ENCODE assay signal across 8 cellular contexts in genomic region chr18:12838178-12838634, GRCh38. TPM values are rescaled to one million over a fixed set of nuclear protein-coding genes. Genes with fewer than 3 reads are reported as not detected.
A peak's percentile ranks its signal among the peaks of the same experiment; 100 is the strongest.
DNase-seq lines count a peak whose midpoint lies in the region; ATAC-seq, FAIRE-seq and TF ChIP-seq lines count a peak whose summit lies in the region.

No MANE protein-coding gene starts in this region.

- H3K27ac ChIP-seq in body of pancreas (peak overlapping the region; percentile 78 to 98 (median 85)), HepG2 (ENCODE audit: extremely low read length, insufficient read depth, low read length) (peak overlapping the region; percentile 85)

- H3K4me3 ChIP-seq in body of pancreas = no peak overlapping the region
- peak overlapping the region in 2 of 3 experiments; percentile 23 to 37; a peak in 4 of 6 replicates for H3K4me3 ChIP-seq in HepG2 (replicated peaks in 1 of 3; ENCODE audit: insufficient read depth in 1 of 3, low read depth in 2 of 3, low read length in 3 of 3)

- H3K36me3 ChIP-seq in body of pancreas (replicated peaks in 1 of 2; ENCODE audit: insufficient read depth in 1 of 2, low read depth in 2 of 2) (no peaks in the 10 kb centered on the region), HepG2 (replicated peaks in 1 of 2; ENCODE audit: control insufficient read depth in 1 of 2, insufficient read depth in 2 of 2, low read length in 2 of 2) (peaks cover 7 to 26% of the 10 kb centered on the region in 2 experiments)

- H4K20me1 ChIP-seq in HepG2 (ENCODE audit: insufficient read depth, low read length) = no peaks in the 10 kb centered on the region

- H3K4me2 ChIP-seq in HepG2 (ENCODE audit: low read depth, low read length) = peak overlapping the region; percentile 71

- CTCF ChIA-PET in HepG2 (lab: Yijun Ruan, JAX; ENCODE audit: low intra/inter-chr PET ratio, low total read pairs) = no interaction called here

- in situ Hi-C loops in HepG2 (cut with HindIII; ENCODE audit: extremely low pct_ligation_motif_present, low pct_unique_long_range_greater_than_20kb) = no loop called here

- no peak for TF ChIP-seq RAD21 in HepG2 (CRISPR knock-in tag; IDR thresholded peaks at IDR 0.05)

- peak overlapping the region; percentile 31 for H2AFZ ChIP-seq in HepG2 (ENCODE audit: low read length)

- POLR2A ChIA-PET in HepG2 (lab: Yijun Ruan, JAX) = interaction anchor here (0.8 to 1.5 kb wide), 2 partner anchors 45 to 461 kb away, joined by 3 to 12 read pairs; partner anchors contain the start of gene PTPN2

- 9 to 11% methylated on average over 4 of the region's 4 CpGs for WGBS in body of pancreas, 2 donors
- 15% methylated on average over 4 of the region's 4 CpGs for WGBS in HepG2 (ENCODE audit: low lambda C conversion rate)

- intact Hi-C loops in body of pancreas (cut with DNase I) (no loop called here), HepG2 (cut with micrococcal nuclease; ENCODE audit: unreplicated experiment) (loop anchor here (1.0 to 10.0 kb wide), 2 partner anchors 53 to 108 kb away; no protein-coding TSS in a partner anchor)

- peaks cover 12% of the 10 kb centered on the region for H3K79me2 ChIP-seq in HepG2 (ENCODE audit: insufficient read depth, low read length)

- no peak for TF ChIP-seq CTCF in body of pancreas (IDR thresholded peaks at IDR 0.05)
- no peak for TF ChIP-seq CTCF in HepG2 (CRISPR knock-in tag; IDR thresholded peaks at IDR 0.05)

- TF ChIP-seq POLR2A in body of pancreas (IDR thresholded peaks at IDR 0.05) (peak; percentile 18 to 76 (median 68)), HepG2 (IDR thresholded peaks at IDR 0.05; ENCODE audit: insufficient read depth in 1 of 2, low read depth in 2 of 2, low read length in 2 of 2) (no peak)

- H3K9me3 ChIP-seq in body of pancreas (no peaks in the 10 kb centered on the region), HepG2 (ENCODE audit: low read length) (no peaks in the 10 kb centered on the region)

- H3K27me3 ChIP-seq in body of pancreas (no peaks in the 10 kb centered on the region), HepG2 (ENCODE audit: control insufficient read depth in 1 of 2, insufficient read depth in 2 of 2, low read length in 2 of 2) (no peaks in the 10 kb centered on the region)

- H3K4me1 ChIP-seq in body of pancreas (peaks cover 37% of the 10 kb centered on the region), HepG2 (ENCODE audit: insufficient read depth, low read length) (peaks cover 24% of the 10 kb centered on the region)

- DNase-seq in NOMO-1 (lab: John Stamatoyannopoulos, UW; ENCODE audit: unreplicated experiment in 2 of 2) (peak; percentile 60 to 85), body of pancreas (peak; percentile 74 to 92 (median 80)), HepG2 (ENCODE audit: low spot score) (peak; percentile 90), ureter (ENCODE audit: low spot score) (peak; percentile 65), NK-92 (lab: John Stamatoyannopoulos, UW; ENCODE audit: unreplicated experiment) (no peak)

- H3K9ac ChIP-seq in HepG2 (ENCODE audit: insufficient read depth, low read depth, low read length) = peak overlapping the region; percentile 55

- ATAC-seq in GM18498 (IDR thresholded peaks at IDR 0.05; ENCODE audit: unreplicated experiment) = peak; percentile 37
- peak; percentile 97 for ATAC-seq in body of pancreas
- ATAC-seq in HepG2 = peak; percentile 98
- no peak for ATAC-seq in HG03159 (IDR thresholded peaks at IDR 0.05; ENCODE audit: unreplicated experiment)
- ATAC-seq in GM21825 (IDR thresholded peaks at IDR 0.05; ENCODE audit: unreplicated experiment) = no peak

- TF ChIP-seq EP300 in HepG2 (IDR thresholded peaks at IDR 0.05; ENCODE audit: low read depth in 2 of 2, low read length in 2 of 2) (peak; percentile 22 to 69; a peak in 2 of 4 replicates), HepG2 (CRISPR knock-in tag; IDR thresholded peaks at IDR 0.05; ENCODE audit: borderline replicate concordance) (no peak)

- FAIRE-seq in HepG2 (lab: Jason Lieb, UNC) = peak; percentile 55

- BruUV-seq in HepG2 (replicated peaks; lab: Mats Ljungman, UMichigan) = no TSS peak

TF ChIP-seq in HepG2, 621 proteins besides CTCF, POLR2A, EP300 and RAD21 (continues in another document):
- TF ChIP-seq TEAD3 (CRISPR knock-in tag; optimal IDR thresholded peaks at IDR 0.05; ENCODE audit: borderline replicate concordance) = peak; percentile 73
- no peak for TF ChIP-seq ZSCAN31 (CRISPR knock-in tag; IDR thresholded peaks at IDR 0.05; ENCODE audit: low read depth)
- no peak; the same call in 1 of the 2 replicates for TF ChIP-seq ZBTB37 (CRISPR knock-in tag; IDR thresholded peaks at IDR 0.05)
- TF ChIP-seq ARID3A (IDR thresholded peaks at IDR 0.05; ENCODE audit: low read depth, low read length) = peak; percentile 66
- 0 out of 2 replicates have a peak, but pooled peaks have one; percentile 38 for TF ChIP-seq RXRB (CRISPR knock-in tag; IDR thresholded peaks at IDR 0.05; ENCODE audit: borderline replicate concordance)

RNA-seq across cellular contexts. Expression of gene PTPN2, which starts 45.8 kb away (rescaled TPM):
- 10 to 100 TPM; 22.7 to 34.2 TPM for total RNA-seq in body of pancreas
- total RNA-seq in HepG2 (2016; rRNA removed; fragmentation: Illumina TruSeq; extraction: Trizol) = 41.5 and 50.4 TPM in 2 replicates
- total RNA-seq in HepG2 (2016; cell fraction: cytosol; rRNA removed; fragmentation: Illumina TruSeq; extraction: Trizol; ENCODE audit: low read depth) = 49.3 and 52.6 TPM in 2 replicates
- total RNA-seq in HepG2 (2016; cell fraction: insoluble cytoplasmic fraction; rRNA removed; fragmentation: Illumina TruSeq; extraction: Trizol) = 38.4 and 56.0 TPM in 2 replicates
- 51.7 and 54.4 TPM in 2 replicates for total RNA-seq in HepG2 (2016; cell fraction: membrane; rRNA removed; fragmentation: Illumina TruSeq; extraction: Trizol)
- 26.0 and 29.7 TPM in 2 replicates for total RNA-seq in HepG2 (2016; cell fraction: nucleus; rRNA removed; fragmentation: Illumina TruSeq; extraction: Trizol)
- polyA plus RNA-seq in HepG2 (2011; rRNA removed) = 19.0 and 24.9 TPM in 2 replicates
- 10.2 and 14.5 TPM in 2 replicates for polyA plus RNA-seq in HepG2 (2011; cell fraction: cytosol; rRNA removed)
- polyA plus RNA-seq in HepG2 (2011; cell fraction: nucleus; rRNA removed) = 11.5 and 12.9 TPM in 2 replicates
- polyA plus RNA-seq in HepG2 (2012) = 22.1 and 25.7 TPM in 2 replicates
- 32.5 and 35.5 TPM in 2 replicates for polyA plus RNA-seq in HepG2 (2016; cell fraction: cytosol; fragmentation: Illumina TruSeq; extraction: Trizol; ENCODE audit: low read depth)
- 63.2 and 65.8 TPM in 2 replicates for polyA plus RNA-seq in HepG2 (2016; cell fraction: insoluble cytoplasmic fraction; fragmentation: Illumina TruSeq; extraction: Trizol; ENCODE audit: low read depth)
- 42.7 and 43.8 TPM in 2 replicates for polyA plus RNA-seq in HepG2 (2016; cell fraction: membrane; fragmentation: Illumina TruSeq; extraction: Trizol; ENCODE audit: low read depth)
- 42.7 and 47.1 TPM in 2 replicates for polyA plus RNA-seq in HepG2 (2016; cell fraction: nucleus; fragmentation: Illumina TruSeq; extraction: Trizol; ENCODE audit: insufficient read depth, low read depth)
- 15.3 and 15.9 TPM in 2 replicates for polyA minus RNA-seq in HepG2 (2011; rRNA and poly(A)+ RNA removed; ENCODE audit: low replicate concordance)
- polyA minus RNA-seq in HepG2 (2011; cell fraction: cytosol; rRNA and poly(A)+ RNA removed) = 19.2 and 19.3 TPM in 2 replicates
- 31.0 and 33.9 TPM in 2 replicates for polyA minus RNA-seq in HepG2 (2011; cell fraction: nucleus; rRNA and poly(A)+ RNA removed)
- total RNA-seq in ureter = 47.8 TPM

Comparison
In these comparisons a context has a peak if more than half of its experiments do, and no peak if none do; other contexts are left out.
1. ATAC-seq: peak in GM18498 (single experiment), body of pancreas (single experiment) and HepG2 (single experiment); none in HG03159 (single experiment) and GM21825 (single experiment).
2. H3K4me3 ChIP-seq: peak in HepG2 (2 of 3); none in body of pancreas (0 of 2).
3. POLR2A ChIP-seq: peak in body of pancreas (3 of 3); none in HepG2 (0 of 2).